In genomic region chr5:159061834-159062530, GRCh38 we compare ENCODE assay signal across 13 cellular contexts. TPM values are rescaled to one million over a fixed set of nuclear protein-coding genes. Genes with fewer than 3 reads are reported as not detected.
DNase-seq lines count a peak whose midpoint lies in the region; ATAC-seq and TF ChIP-seq lines count a peak whose summit lies in the region.
"Had no signal": no experiment of that assay in that cellular context is flagged by ENCODE, and none has a peak within 500 bp of the region (broad histone marks: within the 10 kb centered on the region; RNA-seq: fewer than 3 reads in every experiment).

No MANE protein-coding gene starts in this region.

- H3K4me1 ChIP-seq in BLaER1, result peaks cover 99% of the 10 kb centered on the region
- peaks cover 0 to 29% of the 10 kb centered on the region in 2 donors for H3K4me1 ChIP-seq in right atrium auricular region

- DNase-seq in WERI-Rb-1, result peak; percentile 51
- no peak for DNase-seq in right atrium auricular region (ENCODE audit: low spot score)
- DNase-seq in sciatic nerve (ENCODE audit: low spot score), result no peak
- DNase-seq in islet precursor cell, result no peak
- no peak for DNase-seq in COLO668 (lab: John Stamatoyannopoulos, UW; ENCODE audit: unreplicated experiment)
- DNase-seq: activated CD4-positive, alpha-beta T cell treated with anti-CD3 and anti-CD28 coated beads, Interleukin-2, amount 10 ng/mL, durations not matched to agents 24 days and 14 days; CD4-positive, alpha-beta memory T cell had no signal

- H3K27me3 ChIP-seq in BLaER1 (no peaks in the 10 kb centered on the region), WERI-Rb-1 (ENCODE audit: insufficient read depth, low read depth, severe bottlenecking) (no peaks in the 10 kb centered on the region), right atrium auricular region (no peaks in the 10 kb centered on the region)

- peak overlapping the region; percentile 50 for H3K4me2 ChIP-seq in BLaER1

- ATAC-seq in sciatic nerve (peak; percentile 53), HG03095 (IDR thresholded peaks at IDR 0.05; ENCODE audit: unreplicated experiment) (no peak), HG02759 (IDR thresholded peaks at IDR 0.05; ENCODE audit: unreplicated experiment) (no peak)
- ATAC-seq: activated naive CD4-positive, alpha-beta T cell treated with anti-CD3 and anti-CD28 coated beads, Interleukin-2, amount 50 U/mL, for 72 hours had no signal

- H3K36me3 ChIP-seq in BLaER1 (peaks cover 95% of the 10 kb centered on the region), WERI-Rb-1 (no peaks in the 10 kb centered on the region), right atrium auricular region (no peaks in the 10 kb centered on the region)

- no peak for TF ChIP-seq CTCF in WERI-Rb-1 (IDR thresholded peaks at IDR 0.05; ENCODE audit: low read depth, low read length)
- TF ChIP-seq CTCF in right atrium auricular region (IDR thresholded peaks at IDR 0.05), result no peak

- H3K4me3 ChIP-seq in BLaER1 (no peak overlapping the region), WERI-Rb-1 (ENCODE audit: low read depth, low read length) (peak overlapping the region; percentile 26), right atrium auricular region (peak overlapping the region; percentile 9 to 23)

- no peak overlapping the region; the same call in 1 of the 2 replicates for H3K9ac ChIP-seq in BLaER1

- H3K27ac ChIP-seq in BLaER1 (no peak overlapping the region; the same call in 1 of the 2 replicates), WERI-Rb-1 (peak overlapping the region; percentile 58), right atrium auricular region (peak overlapping the region; percentile 71 to 75)

- no peaks in the 10 kb centered on the region for H3K9me3 ChIP-seq in BLaER1
- no peaks in the 10 kb centered on the region for H3K9me3 ChIP-seq in WERI-Rb-1 (ENCODE audit: severe bottlenecking)
- H3K9me3 ChIP-seq in right atrium auricular region, result no peaks in the 10 kb centered on the region

- H4K20me1 ChIP-seq in BLaER1, result peaks cover 100% of the 10 kb centered on the region

- intact Hi-C loops in sciatic nerve (cut with DNase I), result no loop called here

RNA-seq across cellular contexts. Expression of gene EBF1, which starts 37.7 kb away (rescaled TPM):
- 10 to 100 TPM in 1 of 2 donors, 1 to 10 TPM in 1; 8.2 to 13.9 TPM for total RNA-seq in right atrium auricular region
- total RNA-seq in sciatic nerve, result 86.9 TPM
- total RNA-seq: activated CD4-positive, alpha-beta T cell treated with anti-CD3 and anti-CD28 coated beads, Interleukin-2, amount 10 ng/mL, durations not matched to agents 24 days and 14 days; epithelial cell of proximal tubule; RPMI7951 had no signal
